8 cellular contexts compared by ENCODE assay signal in the genomic region with DNA sequence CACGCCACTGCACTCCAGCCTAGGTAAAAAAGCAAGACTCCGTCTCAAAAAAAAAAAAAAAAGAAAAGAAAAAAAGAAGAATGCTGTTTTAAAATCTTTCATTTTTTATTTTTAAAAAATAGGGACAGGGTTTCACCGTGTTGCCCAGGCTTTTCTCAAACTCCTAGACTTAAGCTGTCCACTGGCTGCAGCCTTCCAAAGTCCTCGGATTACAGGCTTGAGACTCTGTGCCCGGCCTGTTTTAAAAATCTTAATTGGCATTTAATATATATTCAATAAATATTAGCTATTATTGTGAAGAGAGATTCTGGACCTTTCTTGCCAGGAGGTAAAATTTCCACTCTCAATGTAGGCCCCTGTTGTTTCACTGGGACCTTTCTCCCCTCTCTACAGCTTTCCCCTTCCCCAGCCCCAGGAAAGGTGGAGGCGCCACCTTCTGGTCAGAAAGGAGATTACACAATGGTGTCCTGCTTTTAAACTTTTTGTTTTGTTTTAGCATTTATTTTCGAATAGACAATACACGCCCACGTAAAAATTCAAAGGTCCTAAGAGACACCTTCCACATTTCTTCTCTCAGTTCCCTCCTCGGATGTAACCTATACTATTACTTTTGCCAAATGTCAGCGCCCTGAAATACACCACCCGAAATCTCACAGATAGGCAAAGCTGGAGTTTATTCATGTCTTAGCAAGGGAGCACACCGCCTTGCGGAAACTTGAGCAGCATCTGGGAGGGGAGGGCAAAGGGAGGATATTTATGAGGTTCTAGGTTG. TPM values are rescaled to one million over a fixed set of nuclear protein-coding genes. Genes with fewer than 3 reads are reported as not detected.
DNase-seq lines count a peak whose midpoint lies in the region; ATAC-seq and TF ChIP-seq lines count a peak whose summit lies in the region.

No MANE protein-coding gene starts in this region.

- no peaks in the 10 kb centered on the region for H3K9me2 ChIP-seq in PC-3 (replicated peaks; ENCODE audit: low read length)

- ATAC-seq in PC-3 (peak; percentile 60), HG03565 (IDR thresholded peaks at IDR 0.05; ENCODE audit: unreplicated experiment) (no peak)
- peak; percentile 55 for ATAC-seq in activated T-helper 17 cell treated with anti-CD3 and anti-CD28 coated beads, Interleukin-2, amount 50 U/mL, for 72 hours (replicated peaks)

- POLR2A ChIA-PET in PC-3 (lab: Charles Lee; ENCODE audit: unreplicated experiment) = no interaction called here

- H4K20me1 ChIP-seq in PC-3 (ENCODE audit: low read length) = no peaks in the 10 kb centered on the region

- no peaks in the 10 kb centered on the region for H3K4me1 Mint-ChIP-seq in activated T-helper 17 cell treated with anti-CD3 and anti-CD28 coated beads, Interleukin-2, amount 50 U/mL, for 72 hours

- no peaks in the 10 kb centered on the region for H3K36me3 Mint-ChIP-seq in activated T-helper 17 cell treated with anti-CD3 and anti-CD28 coated beads, Interleukin-2, amount 50 U/mL, for 72 hours (ENCODE audit: low read depth)

- H3K4me1 ChIP-seq in HAP-1 (no peaks in the 10 kb centered on the region), PC-3 (ENCODE audit: insufficient read depth, low read length) (no peaks in the 10 kb centered on the region), transverse colon (peaks cover 0 to 4% (median 0%) of the 10 kb centered on the region in 4 donors)

- H3K79me2 ChIP-seq in PC-3 (ENCODE audit: low read length) = no peaks in the 10 kb centered on the region

- intact Hi-C loops in PC-3 (cut with micrococcal nuclease) = loop anchor here (1.0 to 10.0 kb wide), 2 partner anchors 110 to 206 kb away; no protein-coding TSS in a partner anchor
- intact Hi-C loops in transverse colon (cut with DNase I; ENCODE audit: low total_unique reads) = loop anchor here (5.0 kb wide), 1 partner anchor 208 kb away; no protein-coding TSS in a partner anchor

- H3K9me3 ChIP-seq in HAP-1 (peaks cover 4% of the 10 kb centered on the region), PC-3 (ENCODE audit: low read length) (no peaks in the 10 kb centered on the region), transverse colon (no peaks in the 10 kb centered on the region)

- H3F3A ChIP-seq in PC-3 (ENCODE audit: low read length, unreplicated experiment) = no peaks in the 10 kb centered on the region

- H3K36me3 ChIP-seq in HAP-1 (replicated peaks) = no peaks in the 10 kb centered on the region
- H3K36me3 ChIP-seq in PC-3 (ENCODE audit: low read depth, low read length) = no peaks in the 10 kb centered on the region
- H3K36me3 ChIP-seq in transverse colon = no peaks in the 10 kb centered on the region

- peak; percentile 56 for DNase-seq in COLO829 (ENCODE audit: low spot score)
- peak; percentile 57 to 81 for DNase-seq in HAP-1 (ENCODE audit: low spot score in 2 of 2)
- DNase-seq in PC-3 = peak; percentile 59
- DNase-seq in foreskin melanocyte = peak; percentile 52
- DNase-seq in occipital lobe (lab: John Stamatoyannopoulos, UW) = peak; percentile 10
- DNase-seq in transverse colon = peak; percentile 49

- H3K4me3 ChIP-seq in HAP-1 = peak overlapping the region; percentile 28
- H3K4me3 ChIP-seq in PC-3 (ENCODE audit: low read length) = peak overlapping the region; percentile 70
- H3K4me3 ChIP-seq in transverse colon = peak overlapping the region; percentile 1 to 52 (median 31)

- no peak for TF ChIP-seq POLR2A in transverse colon (IDR thresholded peaks at IDR 0.05)

- TF ChIP-seq CTCF in PC-3 (conservative IDR thresholded peaks at IDR 0.05; ENCODE audit: low read depth, low read length) (peak; percentile 82), transverse colon (IDR thresholded peaks at IDR 0.05) (peak; percentile 72 to 89 (median 85))

- CTCF ChIA-PET in PC-3 (lab: Charles Lee) = interaction anchor here (0.5 to 0.6 kb wide), 2 partner anchors 25 to 233 kb away, joined by 4 to 10 read pairs; no protein-coding TSS in a partner anchor

- WGBS in transverse colon (ENCODE audit: low coverage in 1 of 2), 2 donors = 31 to 35% methylated on average over 11 to 14 of the region's 14 CpGs

- H3K9ac ChIP-seq in PC-3 (ENCODE audit: low read length) = no peak overlapping the region

- peak overlapping the region; percentile 67 for H3K4me3 Mint-ChIP-seq in activated T-helper 17 cell treated with anti-CD3 and anti-CD28 coated beads, Interleukin-2, amount 50 U/mL, for 72 hours

- H3K4me2 ChIP-seq in PC-3 (ENCODE audit: low read length) = peak overlapping the region; percentile 83

- H3K27me3 Mint-ChIP-seq in activated T-helper 17 cell treated with anti-CD3 and anti-CD28 coated beads, Interleukin-2, amount 50 U/mL, for 72 hours = no peaks in the 10 kb centered on the region

- H3K27me3 ChIP-seq in HAP-1 (ENCODE audit: low read depth) (no peaks in the 10 kb centered on the region), PC-3 (ENCODE audit: low read length) (0 out of 2 replicates have a peak, but pooled peaks cover 5% of the 10 kb centered on the region), transverse colon (no peaks in the 10 kb centered on the region)

- in situ Hi-C loops in HAP-1 (cut with MboI; ENCODE audit: low sequenced_read_pairs) (no loop called here), transverse colon (cut with MboI; ENCODE audit: low pct_ligation_motif_present in 1 of 4, low pct_unique_long_range_greater_than_20kb in 1 of 4, low sequenced_read_pairs in 3 of 4) (loop anchor here in 2 of 4 donors (25.0 kb wide), 1 partner anchor 203 kb away; a partner anchor contains a TSS)

- no peak overlapping the region for H3K27ac Mint-ChIP-seq in activated T-helper 17 cell treated with anti-CD3 and anti-CD28 coated beads, Interleukin-2, amount 50 U/mL, for 72 hours

- H3K27ac ChIP-seq in PC-3 (ENCODE audit: low read length) (no peak overlapping the region), transverse colon (peak overlapping the region in 1 of 4 donors; percentile 40)

- BruUV-seq in PC-3 (replicated peaks; lab: Mats Ljungman, UMichigan) = no TSS peak

- TF ChIP-seq EP300 in transverse colon (IDR thresholded peaks at IDR 0.05; ENCODE audit: low read depth) = no peak

- no peaks in the 10 kb centered on the region for H3K9me3 Mint-ChIP-seq in activated T-helper 17 cell treated with anti-CD3 and anti-CD28 coated beads, Interleukin-2, amount 50 U/mL, for 72 hours

- H2AFZ ChIP-seq in PC-3 (ENCODE audit: low read length) = peak overlapping the region; percentile 90

RNA-seq across cellular contexts. Expression of a gene that starts 23.8 kb away (rescaled TPM):
- total RNA-seq in PC-3 (2014; rRNA removed) (6.9 and 7.0 TPM in 2 replicates), occipital lobe (28.7 TPM), transverse colon (10 to 100 TPM in 3 of 4 donors, 1 to 10 TPM in 1; 9.3 to 23.6 (median 15.3) TPM)
- total RNA-seq in activated T-helper 17 cell treated with anti-CD3 and anti-CD28 coated beads, Interleukin-2, amount 50 U/mL, for 72 hours = 10 to 100 TPM; 13.0 to 17.0 TPM

RNA-seq across cellular contexts. Expression of a gene that starts 58.9 kb away (rescaled TPM):
- total RNA-seq in PC-3 (2014; rRNA removed) (112 and 137 TPM in 2 replicates), occipital lobe (81.9 TPM), transverse colon (10 to 100 TPM; 43.2 to 87.5 (median 67.2) TPM)
- total RNA-seq in activated T-helper 17 cell treated with anti-CD3 and anti-CD28 coated beads, Interleukin-2, amount 50 U/mL, for 72 hours = 100 to 1,000 TPM; 144 to 199 TPM

Comparison
In these comparisons a context has a peak if more than half of its experiments do, and no peak if none do; other contexts are left out.
1. DNase-seq: peak in every context shown above with its lines; median percentile 69 in HAP-1; 59 in PC-3; 56 in COLO829; 52 in foreskin melanocyte; 49 in transverse colon; 10 in occipital lobe.